Comparison of ENCODE assay signal across 13 cellular contexts in the genomic region with DNA sequence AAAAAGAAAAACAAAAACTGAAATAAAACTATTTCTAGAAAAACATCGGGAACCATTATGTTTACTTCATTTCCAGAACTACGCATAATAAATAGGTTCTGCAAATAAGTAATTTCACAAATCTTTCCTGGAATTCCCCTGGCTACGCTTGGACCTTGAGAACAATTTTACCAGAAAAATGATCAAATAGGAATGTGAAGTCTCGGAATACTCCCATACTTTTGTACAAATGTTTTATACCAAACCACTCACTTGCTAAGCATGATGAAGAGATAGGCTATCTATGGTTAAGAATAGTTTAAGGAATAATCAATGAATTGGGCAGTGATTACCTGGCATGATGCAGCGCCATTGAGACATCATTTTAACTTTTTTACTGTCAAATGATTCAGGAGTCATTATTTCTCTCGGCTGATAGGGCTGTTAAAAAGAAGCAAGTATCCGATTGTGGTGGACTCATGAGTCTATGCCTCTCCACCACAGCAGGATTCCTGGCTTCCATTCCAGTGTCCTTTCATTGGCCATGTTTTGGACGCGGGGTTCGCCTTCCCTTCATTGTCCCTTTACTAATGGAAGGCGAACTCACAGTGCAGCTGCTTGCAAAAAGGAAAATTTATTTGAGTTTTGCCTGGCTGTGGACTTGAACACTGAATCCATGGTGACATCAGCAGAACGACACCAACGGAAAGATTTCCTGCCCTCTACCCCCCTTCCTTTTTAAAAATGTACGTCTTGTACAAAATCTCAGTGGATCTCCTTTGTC. TPM values are rescaled to one million over a fixed set of nuclear protein-coding genes. Genes with fewer than 3 reads are reported as not detected.
DNase-seq lines count a peak whose midpoint lies in the region; ATAC-seq, FAIRE-seq and TF ChIP-seq lines count a peak whose summit lies in the region.
"Had no signal": no experiment of that assay in that cellular context is flagged by ENCODE, and none has a peak within 500 bp of the region (broad histone marks: within the 10 kb centered on the region; RNA-seq: fewer than 3 reads in every experiment).

No MANE protein-coding gene starts in this region.

- H2AFZ ChIP-seq in ACC112 (ENCODE audit: low read length, unreplicated experiment) = no peak overlapping the region

- intact Hi-C loops in dorsolateral prefrontal cortex (cut with DNase I) (loop anchor here (5.0 kb wide), 3 partner anchors 46 to 54 kb away; no protein-coding TSS in a partner anchor), ovary (cut with DNase I) (loop anchor here in 2 of 4 donors (5.0 to 10.0 kb wide), 3 partner anchors 46 to 54 kb away; no protein-coding TSS in a partner anchor), kidney (cut with DNase I) (no loop called here)

- peak in 1 of 56 donors; percentile 12 for TF ChIP-seq CTCF in dorsolateral prefrontal cortex (IDR thresholded peaks at IDR 0.05 in 54 of 56, conservative IDR thresholded peaks at IDR 0.05 in 2 of 56; ENCODE audit: low read depth in 1 of 56, partially characterized antibody in 56 of 56)
- no peak for TF ChIP-seq CTCF in ovary (IDR thresholded peaks at IDR 0.05)
- no peak for TF ChIP-seq CTCF in kidney (IDR thresholded peaks at IDR 0.05; ENCODE audit: borderline replicate concordance, extremely low read depth, insufficient read depth)

- H3K9me3 ChIP-seq in ovary (no peaks in the 10 kb centered on the region), kidney (ENCODE audit: control insufficient read depth in 1 of 2, low read length in 2 of 2) (no peaks in the 10 kb centered on the region)

- TF ChIP-seq EP300 in ovary (IDR thresholded peaks at IDR 0.05) = no peak

- H3K36me3 ChIP-seq in ACC112 (ENCODE audit: insufficient read depth, low read length) (peaks cover 61% of the 10 kb centered on the region), ovary (no peaks in the 10 kb centered on the region), kidney (ENCODE audit: control insufficient read depth in 1 of 2, insufficient read depth in 2 of 2, low read length in 2 of 2) (no peaks in the 10 kb centered on the region)

- peaks cover 98% of the 10 kb centered on the region for H3K79me2 ChIP-seq in ACC112 (ENCODE audit: control insufficient read depth, insufficient read depth, low read length, unreplicated experiment)

- WGBS in ovary, 3 donors = 43 to 47% (median 46%) methylated on average over 14 of the region's 14 CpGs

- H3K4me1 ChIP-seq in ACC112 (ENCODE audit: control insufficient read depth, insufficient read depth, low read length, unreplicated experiment) (peaks cover 94% of the 10 kb centered on the region), ovary (ENCODE audit: insufficient read depth) (peaks cover 9% of the 10 kb centered on the region), kidney (ENCODE audit: control insufficient read depth in 1 of 2, insufficient read depth in 1 of 2, low read depth in 1 of 2, low read length in 2 of 2) (no peaks in the 10 kb centered on the region)

- peak overlapping the region; percentile 98 for H3K27ac ChIP-seq in ACC112 (ENCODE audit: low read depth, low read length)
- peak overlapping the region in 58 of 59 donors; percentile 37 to 98 (median 93) for H3K27ac ChIP-seq in dorsolateral prefrontal cortex
- H3K27ac ChIP-seq in ovary = peak overlapping the region; percentile 66 to 87
- H3K27ac ChIP-seq in kidney (ENCODE audit: low read depth in 2 of 2, low read length in 2 of 2) = no peak overlapping the region

- no peaks in the 10 kb centered on the region for H3K27me3 ChIP-seq in ACC112 (ENCODE audit: insufficient read depth, low read length)
- H3K27me3 ChIP-seq in dorsolateral prefrontal cortex = no peaks in the 10 kb centered on the region
- H3K27me3 ChIP-seq in ovary = no peaks in the 10 kb centered on the region

- no peak for TF ChIP-seq POLR2A in ovary (IDR thresholded peaks at IDR 0.05)

- ATAC-seq in GM19351 (IDR thresholded peaks at IDR 0.05; ENCODE audit: unreplicated experiment) = no peak

- FAIRE-seq in kidney (lab: Jason Lieb, UNC) = no peak
- FAIRE-seq: H54 had no signal

- H3K4me3 ChIP-seq in ACC112 (ENCODE audit: low read depth, low read length) (peak overlapping the region; percentile 74), dorsolateral prefrontal cortex (peak overlapping the region in 58 of 59 donors; percentile 1 to 71 (median 51)), ovary (peak overlapping the region; percentile 43), kidney (ENCODE audit: low read length in 2 of 2) (no peak overlapping the region)

- peak; percentile 40 for DNase-seq in NCI-H69 (lab: John Stamatoyannopoulos, UW)
- peak in 2 of 10 donors; percentile 47 to 50 for DNase-seq in dorsolateral prefrontal cortex
- peak in 1 of 5 donors; percentile 30 for DNase-seq in ovary
- no peak for DNase-seq in NCI-H526 (lab: John Stamatoyannopoulos, UW)
- DNase-seq in NCI-H1105 treated with DMSO at 0.1 percent for 48 hours (lab: John Stamatoyannopoulos, UW) = no peak
- DNase-seq in kidney = no peak
- DNase-seq: activated B cell treated with CpG ODN at 0.5 μM for 24 hours; CD4-positive, CD25-positive, alpha-beta regulatory T cell; SIG-M5; stimulated activated CD8-positive, alpha-beta memory T cell treated with anti-CD3 and anti-CD28 coated beads, Interleukin-4, amount 100 ng/mL, for 48 hours had no signal

- no peak overlapping the region for H3K9ac ChIP-seq in kidney (ENCODE audit: low read length in 2 of 2)

RNA-seq across cellular contexts. Expression of a gene that starts 39.9 kb away (rescaled TPM):
- total RNA-seq in dorsolateral prefrontal cortex (10 to 100 TPM in 2 of 120 experiments, 1 to 10 TPM in 117, under 1 TPM in 1; 0.85 to 16.2 (median 3.6) TPM), ovary (10 to 100 TPM in 1 of 7 donors, 1 to 10 TPM in 6; 1.3 to 13.2 (median 4.1) TPM), kidney (not detected)
- polyA plus RNA-seq in ovary (under 1 TPM in 1 of 2 donors, not detected in 1; 0.32 TPM), kidney (ENCODE audit: insufficient read depth, low read depth, low replicate concordance) (not detected)
- total RNA-seq: activated B cell treated with CpG ODN at 0.5 μM for 24 hours; CD4-positive, CD25-positive, alpha-beta regulatory T cell had no signal
- polyA plus RNA-seq: CD4-positive, CD25-positive, alpha-beta regulatory T cell had no signal

Comparison
In these comparisons a context has a peak if more than half of its experiments do, and no peak if none do; other contexts are left out.
1. H3K27ac ChIP-seq: peak in ACC112 (single experiment), dorsolateral prefrontal cortex (58 of 59) and ovary (2 of 2); none in kidney (0 of 2).
2. H3K4me3 ChIP-seq: peak in ACC112 (single experiment), dorsolateral prefrontal cortex (58 of 59) and ovary (single experiment); none in kidney (0 of 2).